ENCODE assay signal across 8 cellular contexts in the genomic region with DNA sequence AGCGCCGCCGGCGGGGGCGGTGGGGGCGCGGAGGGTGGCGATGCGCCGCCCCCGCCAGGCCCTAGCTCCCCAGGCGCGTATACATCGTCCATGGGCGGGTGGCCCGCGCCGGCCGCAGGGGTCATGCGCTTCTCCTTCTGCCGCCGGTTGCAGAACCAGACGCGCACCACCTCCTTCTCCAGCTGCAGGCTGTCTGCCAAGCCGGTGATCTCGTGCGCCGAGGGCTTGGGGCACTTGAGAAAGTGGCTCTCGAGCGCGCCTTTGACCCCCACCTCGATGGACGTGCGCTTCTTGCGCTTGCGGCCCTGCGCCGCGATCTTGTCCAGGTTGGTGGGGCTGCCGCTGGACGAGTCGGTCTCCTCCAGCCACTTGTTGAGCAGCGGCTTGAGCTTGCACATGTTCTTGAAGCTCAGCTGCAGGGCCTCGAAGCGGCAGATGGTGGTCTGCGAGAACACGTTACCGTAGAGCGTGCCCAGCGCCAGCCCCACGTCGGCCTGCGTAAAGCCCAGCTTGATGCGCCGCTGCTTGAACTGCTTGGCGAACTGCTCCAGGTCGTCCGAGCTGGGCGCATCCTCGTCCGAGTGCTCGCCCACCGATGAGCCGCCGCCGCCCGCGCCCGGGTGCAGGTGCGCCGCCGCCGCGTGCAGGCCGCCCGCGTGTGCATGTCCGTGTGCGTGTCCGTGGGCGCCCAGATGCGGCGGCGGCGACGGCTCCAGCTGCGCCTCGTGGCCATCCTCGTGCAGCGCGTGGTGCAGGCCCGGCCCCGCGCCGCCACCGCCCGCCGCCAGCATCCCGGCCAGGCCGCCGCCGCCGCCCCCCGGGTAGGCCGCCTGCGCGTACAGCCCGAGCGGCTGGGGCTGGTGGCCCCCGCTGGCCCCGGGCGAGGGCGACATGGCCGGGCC. TPM values are rescaled to one million over a fixed set of nuclear protein-coding genes. Genes with fewer than 3 reads are reported as not detected.
A peak's percentile ranks its signal among the peaks of the same experiment; 100 is the strongest.
DNase-seq lines count a peak whose midpoint lies in the region; ATAC-seq and TF ChIP-seq lines count a peak whose summit lies in the region.

No MANE protein-coding gene starts in this region.

- POLR2A ChIA-PET in PC-9 (lab: Charles Lee; ENCODE audit: unreplicated experiment), result no interaction called here

- no TSS peak for BruUV-seq in PC-9 (replicated peaks; lab: Mats Ljungman, UMichigan)

- H3K36me3 ChIP-seq in heart right ventricle (no peaks in the 10 kb centered on the region), right atrium auricular region (no peaks in the 10 kb centered on the region), esophagus (ENCODE audit: control insufficient read depth in 2 of 2, insufficient read depth in 2 of 2, low read length in 1 of 2) (no peaks in the 10 kb centered on the region), PC-9 (ENCODE audit: low read depth) (no peaks in the 10 kb centered on the region)

- H3K27me3 ChIP-seq in heart right ventricle (peaks cover 33 to 80% (median 66%) of the 10 kb centered on the region in 7 donors), right atrium auricular region (peaks cover 28 to 35% of the 10 kb centered on the region in 2 donors), esophagus (ENCODE audit: control insufficient read depth in 1 of 2, insufficient read depth in 2 of 2, low read length in 2 of 2) (no peaks in the 10 kb centered on the region), PC-9 (ENCODE audit: insufficient read depth, low read depth) (peaks cover 9% of the 10 kb centered on the region; the same call in 1 of the 2 replicates)

- H3K79me2 ChIP-seq in PC-9 (ENCODE audit: low read depth), result no peaks in the 10 kb centered on the region

- H3K27ac Mint-ChIP-seq in stimulated activated memory B cell treated with anti-CD40 and anti-IgM and Interleukin-4, amounts not matched to agents 10 μg/mL and 1 μg/mL and 100 μg/mL, for 72 hours, result no peak overlapping the region

- H3K4me1 ChIP-seq in heart right ventricle (peaks cover 9 to 26% (median 23%) of the 10 kb centered on the region in 9 donors), right atrium auricular region (peaks cover 0 to 26% of the 10 kb centered on the region in 2 donors), esophagus (ENCODE audit: control insufficient read depth in 2 of 2, insufficient read depth in 2 of 2, low read length in 1 of 2) (peaks cover 6 to 13% of the 10 kb centered on the region in 2 donors), PC-9 (replicated peaks; ENCODE audit: insufficient read depth) (no peaks in the 10 kb centered on the region)

- whole genome bisulfite sequencing in heart right ventricle, 2 donors, result 2% methylated on average over 96 to 113 of the region's 114 CpGs
- 3% methylated on average over 82 to 114 of the region's 114 CpGs for WGBS in esophagus, 2 donors

- intact Hi-C loops in heart right ventricle (cut with DNase I), result loop anchor here in 5 of 10 donors (5.0 to 10.0 kb wide), 5 partner anchors 92 to 1263 kb away; no protein-coding TSS in a partner anchor
- intact Hi-C loops in PC-9 (cut with micrococcal nuclease; ENCODE audit: unreplicated experiment), result loop anchor here (2.0 to 10.0 kb wide), 2 partner anchors 93 to 359 kb away; no protein-coding TSS in a partner anchor

- no peaks in the 10 kb centered on the region for H3K36me3 Mint-ChIP-seq in stimulated activated memory B cell treated with anti-CD40 and anti-IgM and Interleukin-4, amounts not matched to agents 10 μg/mL and 1 μg/mL and 100 μg/mL, for 72 hours

- no peak overlapping the region for H2AFZ ChIP-seq in PC-9

- CTCF ChIA-PET in PC-9 (lab: Charles Lee), result interaction anchor here (0.6 kb wide), 1 partner anchor 436 kb away, joined by 3 read pairs; no protein-coding TSS in a partner anchor

- no peak for ATAC-seq in heart right ventricle
- peak; percentile 1 for ATAC-seq in stimulated activated memory B cell treated with anti-CD40 and anti-IgM and Interleukin-4, amounts not matched to agents 10 μg/mL and 1 μg/mL and 100 μg/mL, for 72 hours

- H3K27me3 Mint-ChIP-seq in stimulated activated memory B cell treated with anti-CD40 and anti-IgM and Interleukin-4, amounts not matched to agents 10 μg/mL and 1 μg/mL and 100 μg/mL, for 72 hours, result peaks cover 40% of the 10 kb centered on the region

- H3F3A ChIP-seq in PC-9 (ENCODE audit: insufficient read depth, low read depth), result no peaks in the 10 kb centered on the region

- TF ChIP-seq CTCF in heart right ventricle (IDR thresholded peaks at IDR 0.05) (no peak), right atrium auricular region (IDR thresholded peaks at IDR 0.05) (no peak), PC-9 (conservative IDR thresholded peaks at IDR 0.05) (no peak)

- H3K9me2 ChIP-seq in PC-9 (ENCODE audit: insufficient read depth), result no peaks in the 10 kb centered on the region

- H3K27ac ChIP-seq in heart right ventricle, result no peak overlapping the region
- no peak overlapping the region for H3K27ac ChIP-seq in right atrium auricular region
- H3K27ac ChIP-seq in esophagus (ENCODE audit: low read depth in 2 of 2, low read length in 1 of 2), result no peak overlapping the region
- H3K27ac ChIP-seq in PC-9, result no peak overlapping the region

- H3K9me3 ChIP-seq in heart right ventricle (no peaks in the 10 kb centered on the region), right atrium auricular region (no peaks in the 10 kb centered on the region), esophagus (ENCODE audit: control insufficient read depth in 2 of 2, insufficient read depth in 1 of 2, low read depth in 1 of 2, low read length in 1 of 2) (no peaks in the 10 kb centered on the region), PC-9 (ENCODE audit: insufficient read depth, low read depth) (no peaks in the 10 kb centered on the region)

- peak overlapping the region in 8 of 10 donors; percentile 21 to 75 (median 30) for H3K4me3 ChIP-seq in heart right ventricle
- H3K4me3 ChIP-seq in right atrium auricular region, result peak overlapping the region in 1 of 2 donors; percentile 70
- peak overlapping the region; percentile 57 to 58 for H3K4me3 ChIP-seq in esophagus (ENCODE audit: low read depth in 1 of 2, low read length in 2 of 2)
- no peak overlapping the region for H3K4me3 ChIP-seq in PC-9

- DNase-seq in heart right ventricle (peak in 1 of 2 donors; percentile 31), right atrium auricular region (ENCODE audit: low spot score) (no peak), NCI-H69 (lab: John Stamatoyannopoulos, UW) (peak; percentile 74), D341Med (ENCODE audit: low spot score) (no peak), GM19238 (ENCODE audit: insufficient read length, low spot score) (no peak), PC-9 (no peak)

- no peaks in the 10 kb centered on the region for H4K20me1 ChIP-seq in PC-9 (ENCODE audit: insufficient read depth)

- H3K9me3 Mint-ChIP-seq in stimulated activated memory B cell treated with anti-CD40 and anti-IgM and Interleukin-4, amounts not matched to agents 10 μg/mL and 1 μg/mL and 100 μg/mL, for 72 hours, result no peaks in the 10 kb centered on the region

- H3K4me1 Mint-ChIP-seq in stimulated activated memory B cell treated with anti-CD40 and anti-IgM and Interleukin-4, amounts not matched to agents 10 μg/mL and 1 μg/mL and 100 μg/mL, for 72 hours, result peaks cover 39% of the 10 kb centered on the region

- H3K4me2 ChIP-seq in PC-9, result no peak overlapping the region

- H3K4me3 Mint-ChIP-seq in stimulated activated memory B cell treated with anti-CD40 and anti-IgM and Interleukin-4, amounts not matched to agents 10 μg/mL and 1 μg/mL and 100 μg/mL, for 72 hours, result peak overlapping the region; percentile 41

RNA-seq across cellular contexts. Expression of gene POU3F1, which starts 0.9 kb away (rescaled TPM):
- total RNA-seq in heart right ventricle (under 1 TPM in 2 of 10 donors, not detected in 8; 0.13 to 0.22 TPM), right atrium auricular region (not detected), PC-9 (2021) (not detected in 2 replicates)
- polyA plus RNA-seq in heart right ventricle (under 1 TPM in 1 of 2 donors, not detected in 1; 0.03 TPM), esophagus (1 to 10 TPM in 1 of 2 donors, under 1 TPM in 1; 0.22 to 1.4 TPM)

RNA-seq across cellular contexts. Expression of gene UTP11, which starts 33.1 kb away (rescaled TPM):
- total RNA-seq in heart right ventricle (10 to 100 TPM; 24.1 to 59.8 (median 37.1) TPM), right atrium auricular region (10 to 100 TPM; 29.2 to 53.7 TPM), PC-9 (2021) (21.8 and 36.4 TPM in 2 replicates)
- polyA plus RNA-seq in heart right ventricle (10 to 100 TPM; 22.9 to 34.2 TPM), esophagus (10 to 100 TPM; 16.3 to 32.0 TPM)

RNA-seq across cellular contexts. Expression of gene FHL3, which starts 40.4 kb away (rescaled TPM):
- 10 to 100 TPM in 3 of 10 donors, 1 to 10 TPM in 7; 5.8 to 23.8 (median 8.3) TPM for total RNA-seq in heart right ventricle
- polyA plus RNA-seq in heart right ventricle, result 10 to 100 TPM; 11.6 to 14.9 TPM
- total RNA-seq in right atrium auricular region, result 10 to 100 TPM in 1 of 2 donors, 1 to 10 TPM in 1; 8.0 to 16.0 TPM
- polyA plus RNA-seq in esophagus, result 10 to 100 TPM in 1 of 2 donors, 1 to 10 TPM in 1; 8.3 to 13.7 TPM
- 26.2 and 29.8 TPM in 2 replicates for total RNA-seq in PC-9 (2021)

RNA-seq across cellular contexts. Expression of gene SF3A3, which starts 55.9 kb away (rescaled TPM):
- 10 to 100 TPM; 21.0 to 30.3 (median 27.1) TPM for total RNA-seq in heart right ventricle
- polyA plus RNA-seq in heart right ventricle, result 10 to 100 TPM; 14.2 to 18.6 TPM
- total RNA-seq in right atrium auricular region, result 10 to 100 TPM; 20.4 to 22.1 TPM
- 10 to 100 TPM; 10.6 to 21.4 TPM for polyA plus RNA-seq in esophagus
- total RNA-seq in PC-9 (2021), result 82.6 and 99.1 TPM in 2 replicates
